ENCODE assay signal across 3 cellular contexts in the genomic region with DNA sequence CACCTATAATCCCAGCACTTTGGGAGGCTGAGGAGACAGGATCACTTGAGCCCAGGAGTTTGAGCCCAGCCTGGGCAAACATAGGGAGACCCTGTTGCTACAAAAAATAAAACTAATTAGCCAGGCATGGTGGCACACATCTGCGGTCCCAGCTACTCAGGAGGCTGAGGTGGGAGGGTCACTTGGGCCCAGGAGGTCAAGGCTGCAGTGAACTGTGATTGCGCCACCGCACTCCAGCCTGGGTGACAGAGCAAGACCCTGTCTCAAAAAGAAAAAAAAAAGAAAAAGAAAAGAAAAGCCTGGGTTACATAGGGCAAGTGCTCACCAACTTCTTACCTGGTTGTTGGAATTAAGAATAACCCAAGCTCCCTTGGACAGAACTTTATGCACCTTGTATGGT.
TF ChIP-seq lines count a peak whose summit lies in the region.

No MANE protein-coding gene starts in this region.

TF ChIP-seq in HepG2, 621 proteins besides CTCF, POLR2A, EP300 and RAD21 (continues in another document):
- TF ChIP-seq ELF4 (CRISPR knock-in tag; IDR thresholded peaks at IDR 0.05; ENCODE audit: borderline replicate concordance) (no peak), ZNF710 (CRISPR knock-in tag; IDR thresholded peaks at IDR 0.05; ENCODE audit: borderline replicate concordance) (0 out of 2 replicates have a peak, but pooled peaks have one; percentile 22), ZNF773 (CRISPR knock-in tag; IDR thresholded peaks at IDR 0.05; ENCODE audit: borderline replicate concordance) (no peak), ZNF264 (CRISPR knock-in tag; IDR thresholded peaks at IDR 0.05) (no peak), NR2C2 (CRISPR knock-in tag; IDR thresholded peaks at IDR 0.05; ENCODE audit: borderline replicate concordance) (peak; percentile 74), MTA1 (CRISPR knock-in tag; IDR thresholded peaks at IDR 0.05; ENCODE audit: borderline replicate concordance) (peak; percentile 24; the same call in 1 of the 2 replicates), SP5 (CRISPR knock-in tag; IDR thresholded peaks at IDR 0.05; ENCODE audit: borderline replicate concordance, low read depth) (peak; percentile 56; the same call in 1 of the 2 replicates)
- TF ChIP-seq, protein P1, sequence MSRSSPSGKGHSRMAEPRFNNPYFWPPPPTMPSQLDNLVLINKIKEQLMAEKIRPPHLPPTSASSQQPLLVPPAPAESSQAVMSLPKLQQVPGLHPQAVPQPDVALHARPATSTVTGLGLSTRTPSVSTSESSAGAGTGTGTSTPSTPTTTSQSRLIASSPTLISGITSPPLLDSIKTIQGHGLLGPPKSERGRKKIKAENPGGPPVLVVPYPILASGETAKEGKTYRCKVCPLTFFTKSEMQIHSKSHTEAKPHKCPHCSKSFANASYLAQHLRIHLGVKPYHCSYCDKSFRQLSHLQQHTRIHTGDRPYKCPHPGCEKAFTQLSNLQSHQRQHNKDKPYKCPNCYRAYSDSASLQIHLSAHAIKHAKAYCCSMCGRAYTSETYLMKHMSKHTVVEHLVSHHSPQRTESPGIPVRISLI (CRISPR knock-in tag; IDR thresholded peaks at IDR 0.05; ENCODE audit: borderline replicate concordance) = peak; percentile 23; the same call in 1 of the 2 replicates
- TF ChIP-seq, protein P2, sequence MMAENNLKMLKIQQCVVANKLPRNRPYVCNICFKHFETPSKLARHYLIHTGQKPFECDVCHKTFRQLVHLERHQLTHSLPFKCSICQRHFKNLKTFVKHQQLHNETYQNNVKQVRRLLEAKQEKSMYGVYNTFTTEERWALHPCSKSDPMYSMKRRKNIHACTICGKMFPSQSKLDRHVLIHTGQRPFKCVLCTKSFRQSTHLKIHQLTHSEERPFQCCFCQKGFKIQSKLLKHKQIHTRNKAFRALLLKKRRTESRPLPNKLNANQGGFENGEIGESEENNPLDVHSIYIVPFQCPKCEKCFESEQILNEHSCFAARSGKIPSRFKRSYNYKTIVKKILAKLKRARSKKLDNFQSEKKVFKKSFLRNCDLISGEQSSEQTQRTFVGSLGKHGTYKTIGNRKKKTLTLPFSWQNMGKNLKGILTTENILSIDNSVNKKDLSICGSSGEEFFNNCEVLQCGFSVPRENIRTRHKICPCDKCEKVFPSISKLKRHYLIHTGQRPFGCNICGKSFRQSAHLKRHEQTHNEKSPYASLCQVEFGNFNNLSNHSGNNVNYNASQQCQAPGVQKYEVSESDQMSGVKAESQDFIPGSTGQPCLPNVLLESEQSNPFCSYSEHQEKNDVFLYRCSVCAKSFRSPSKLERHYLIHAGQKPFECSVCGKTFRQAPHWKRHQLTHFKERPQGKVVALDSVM (CRISPR knock-in tag; IDR thresholded peaks at IDR 0.05) = peak; percentile 67; the same call in 1 of the 2 replicates

TF ChIP-seq in GM23338, 12 proteins besides CTCF, POLR2A, EP300 and RAD21 (continues in another document):
- TF ChIP-seq NANOG (IDR thresholded peaks at IDR 0.05; ENCODE audit: borderline replicate concordance) (no peak), EZH2 (IDR thresholded peaks at IDR 0.05; ENCODE audit: low read depth, unreplicated experiment) (no peak), JUNB (IDR thresholded peaks at IDR 0.05; ENCODE audit: unreplicated experiment) (no peak), ZNF331 (CRISPR knock-in tag; IDR thresholded peaks at IDR 0.05; ENCODE audit: low read depth) (no peak), STAT1 (IDR thresholded peaks at IDR 0.05; ENCODE audit: unreplicated experiment) (no peak), POLR2AphosphoS5 (IDR thresholded peaks at IDR 0.05; ENCODE audit: low read depth) (no peak), CREB1 (CRISPR knock-in tag; IDR thresholded peaks at IDR 0.05; ENCODE audit: low read depth) (no peak), ZNF114 (CRISPR knock-in tag; IDR thresholded peaks at IDR 0.05) (no peak), EZH2phosphoT487 (IDR thresholded peaks at IDR 0.05; ENCODE audit: unreplicated experiment) (no peak)
- TF ChIP-seq, protein P3, sequence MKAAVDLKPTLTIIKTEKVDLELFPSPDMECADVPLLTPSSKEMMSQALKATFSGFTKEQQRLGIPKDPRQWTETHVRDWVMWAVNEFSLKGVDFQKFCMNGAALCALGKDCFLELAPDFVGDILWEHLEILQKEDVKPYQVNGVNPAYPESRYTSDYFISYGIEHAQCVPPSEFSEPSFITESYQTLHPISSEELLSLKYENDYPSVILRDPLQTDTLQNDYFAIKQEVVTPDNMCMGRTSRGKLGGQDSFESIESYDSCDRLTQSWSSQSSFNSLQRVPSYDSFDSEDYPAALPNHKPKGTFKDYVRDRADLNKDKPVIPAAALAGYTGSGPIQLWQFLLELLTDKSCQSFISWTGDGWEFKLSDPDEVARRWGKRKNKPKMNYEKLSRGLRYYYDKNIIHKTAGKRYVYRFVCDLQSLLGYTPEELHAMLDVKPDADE (IDR thresholded peaks at IDR 0.05) = no peak
- TF ChIP-seq, protein P4, sequence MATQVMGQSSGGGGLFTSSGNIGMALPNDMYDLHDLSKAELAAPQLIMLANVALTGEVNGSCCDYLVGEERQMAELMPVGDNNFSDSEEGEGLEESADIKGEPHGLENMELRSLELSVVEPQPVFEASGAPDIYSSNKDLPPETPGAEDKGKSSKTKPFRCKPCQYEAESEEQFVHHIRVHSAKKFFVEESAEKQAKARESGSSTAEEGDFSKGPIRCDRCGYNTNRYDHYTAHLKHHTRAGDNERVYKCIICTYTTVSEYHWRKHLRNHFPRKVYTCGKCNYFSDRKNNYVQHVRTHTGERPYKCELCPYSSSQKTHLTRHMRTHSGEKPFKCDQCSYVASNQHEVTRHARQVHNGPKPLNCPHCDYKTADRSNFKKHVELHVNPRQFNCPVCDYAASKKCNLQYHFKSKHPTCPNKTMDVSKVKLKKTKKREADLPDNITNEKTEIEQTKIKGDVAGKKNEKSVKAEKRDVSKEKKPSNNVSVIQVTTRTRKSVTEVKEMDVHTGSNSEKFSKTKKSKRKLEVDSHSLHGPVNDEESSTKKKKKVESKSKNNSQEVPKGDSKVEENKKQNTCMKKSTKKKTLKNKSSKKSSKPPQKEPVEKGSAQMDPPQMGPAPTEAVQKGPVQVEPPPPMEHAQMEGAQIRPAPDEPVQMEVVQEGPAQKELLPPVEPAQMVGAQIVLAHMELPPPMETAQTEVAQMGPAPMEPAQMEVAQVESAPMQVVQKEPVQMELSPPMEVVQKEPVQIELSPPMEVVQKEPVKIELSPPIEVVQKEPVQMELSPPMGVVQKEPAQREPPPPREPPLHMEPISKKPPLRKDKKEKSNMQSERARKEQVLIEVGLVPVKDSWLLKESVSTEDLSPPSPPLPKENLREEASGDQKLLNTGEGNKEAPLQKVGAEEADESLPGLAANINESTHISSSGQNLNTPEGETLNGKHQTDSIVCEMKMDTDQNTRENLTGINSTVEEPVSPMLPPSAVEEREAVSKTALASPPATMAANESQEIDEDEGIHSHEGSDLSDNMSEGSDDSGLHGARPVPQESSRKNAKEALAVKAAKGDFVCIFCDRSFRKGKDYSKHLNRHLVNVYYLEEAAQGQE (IDR thresholded peaks at IDR 0.05; ENCODE audit: unreplicated experiment) = no peak

TF ChIP-seq in K562, 482 proteins besides CTCF, POLR2A, EP300 and RAD21:
- peak; percentile 31 for TF ChIP-seq CEBPB (tag; IDR thresholded peaks at IDR 0.05)
- no peak for TF ChIP-seq NELFE (IDR thresholded peaks at IDR 0.05; ENCODE audit: insufficient read depth, insufficient read length)
